In the genomic region with DNA sequence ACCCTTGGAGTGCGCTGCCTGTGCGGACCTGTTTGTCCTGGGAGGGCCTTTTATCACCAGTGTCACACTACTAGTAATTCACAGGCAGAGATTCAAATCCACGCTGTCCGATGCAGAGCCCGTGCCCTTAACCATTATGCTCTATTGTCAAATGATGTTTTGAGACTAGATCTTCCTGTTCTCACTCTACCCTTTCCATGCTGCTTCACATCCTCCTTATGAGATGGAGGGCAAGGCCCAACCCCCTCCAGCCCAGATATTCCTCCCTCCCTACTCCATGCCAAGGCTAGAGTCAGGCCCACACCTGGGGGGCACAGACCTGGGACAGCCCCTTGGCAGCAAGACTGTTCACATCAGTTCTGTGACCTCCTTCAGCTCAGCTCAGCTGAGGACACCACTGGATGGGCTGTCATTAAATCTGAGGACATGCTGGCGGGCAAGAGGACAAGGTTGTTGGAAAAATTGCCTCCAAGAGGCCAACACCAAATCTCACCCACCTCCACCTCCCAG, we compare ENCODE assay signal across 22 cellular contexts.
DNase-seq lines count a peak whose midpoint lies in the region; TF ChIP-seq lines count a peak whose summit lies in the region.
"Had no signal": no experiment of that assay in that cellular context is flagged by ENCODE, and none has a peak within 500 bp of the region (broad histone marks: within the 10 kb centered on the region; RNA-seq: fewer than 3 reads in every experiment).

No MANE protein-coding gene starts in this region.

- H3K27ac Mint-ChIP-seq in endothelial cell (ENCODE audit: unreplicated experiment), result peak overlapping the region; percentile 32
- H3K27ac Mint-ChIP-seq: CD4-positive, alpha-beta T cell had no signal

- H3K4me3 Mint-ChIP-seq in endothelial cell (ENCODE audit: unreplicated experiment), result peak overlapping the region; percentile 60
- H3K4me3 Mint-ChIP-seq: CD14-positive monocyte; CD4-positive, alpha-beta T cell; H9 had no signal

- H3K36me3 Mint-ChIP-seq in endothelial cell (ENCODE audit: low read depth, unreplicated experiment), result peaks cover 14% of the 10 kb centered on the region
- H3K36me3 Mint-ChIP-seq: CD14-positive monocyte had no signal

- H3K9me3 ChIP-seq in WERI-Rb-1 (ENCODE audit: severe bottlenecking) (no peaks in the 10 kb centered on the region), testis (no peaks in the 10 kb centered on the region)
- H3K9me3 ChIP-seq: A549; BE2C; BLaER1 treated with 17β-estradiol and CSF1 and Interleukin-3, amounts not matched to agents 10 nM and 100 nM had no signal

- H3K4me3 ChIP-seq in WERI-Rb-1 (ENCODE audit: low read depth, low read length) (no peak overlapping the region), testis (no peak overlapping the region)
- H3K4me3 ChIP-seq: A549; BLaER1 treated with 17β-estradiol and CSF1 and Interleukin-3, amounts not matched to agents 10 nM and 100 nM; GM23248 had no signal

- H3K36me3 ChIP-seq in WERI-Rb-1 (no peaks in the 10 kb centered on the region), testis (ENCODE audit: low read depth, missing control alignments) (no peaks in the 10 kb centered on the region)
- H3K36me3 ChIP-seq: BE2C; BLaER1 treated with 17β-estradiol and CSF1 and Interleukin-3, amounts not matched to agents 10 nM and 100 nM had no signal

- TF ChIP-seq CTCF in WERI-Rb-1 (IDR thresholded peaks at IDR 0.05; ENCODE audit: low read depth, low read length) (no peak), endothelial cell (IDR thresholded peaks at IDR 0.05; ENCODE audit: unreplicated experiment) (no peak), testis (IDR thresholded peaks at IDR 0.05) (no peak)

- H3K9me3 Mint-ChIP-seq in endothelial cell (ENCODE audit: unreplicated experiment), result no peaks in the 10 kb centered on the region
- H3K9me3 Mint-ChIP-seq: CD14-positive monocyte; CD4-positive, alpha-beta T cell; H9 had no signal

- peaks cover 25% of the 10 kb centered on the region for H3K4me1 Mint-ChIP-seq in endothelial cell (ENCODE audit: unreplicated experiment)
- H3K4me1 Mint-ChIP-seq: H9 had no signal

- TF ChIP-seq POLR2A in testis (IDR thresholded peaks at IDR 0.05), result no peak

- no peaks in the 10 kb centered on the region for H3K4me1 ChIP-seq in testis
- H3K4me1 ChIP-seq: A549, BE2C had no signal

- H3K27me3 ChIP-seq in WERI-Rb-1 (ENCODE audit: insufficient read depth, low read depth, severe bottlenecking), result no peaks in the 10 kb centered on the region
- H3K27me3 ChIP-seq in testis, result no peaks in the 10 kb centered on the region
- H3K27me3 ChIP-seq: BE2C; BLaER1 treated with 17β-estradiol and CSF1 and Interleukin-3, amounts not matched to agents 10 nM and 100 nM had no signal

- H3K27ac ChIP-seq in WERI-Rb-1 (0 out of 2 replicates have a peak overlapping the region, but pooled peaks have one; percentile 17), testis (no peak overlapping the region)
- H3K27ac ChIP-seq: A549, GM23248 had no signal

- intact Hi-C loops in testis (cut with DNase I; ENCODE audit: low total_unique reads), result no loop called here

- H3K27me3 Mint-ChIP-seq in endothelial cell (ENCODE audit: unreplicated experiment), result peaks cover 14% of the 10 kb centered on the region

- DNase-seq in WERI-Rb-1, result peak; percentile 39
- peak; percentile 11 for DNase-seq in ecto neural progenitor cell (ENCODE audit: low spot score)
- no peak for DNase-seq in endothelial cell (ENCODE audit: low spot score)
- peak; percentile 12 for DNase-seq in testis
- no peak for DNase-seq in stimulated activated CD4-positive, alpha-beta T cell treated with anti-CD3 and anti-CD28 coated beads, Interleukin-1b, Interleukin-23, amount 100 ng/mL, for 48 hours
- no peak for DNase-seq in iPS-NIHi7 (ENCODE audit: extremely low spot score)
- DNase-seq in activated CD4-positive, CD25-positive, alpha-beta regulatory T cell treated with anti-CD3 and anti-CD28 coated beads, Interleukin-2, amount 50 U/mL, for 72 hours, result no peak
- no peak for DNase-seq in activated CD4-positive, alpha-beta T cell treated with anti-CD3 and anti-CD28 coated beads, Interleukin-2, amount 50 U/mL, for 4 hours
- DNase-seq: 8988T; ACHN; AML-193; BE2C; Calu3; CD4-positive, alpha-beta T cell; COR-L47; DMS153; DND-41; GM23248; H9 had no signal

- 80 to 92% methylated on average over 6 of the region's 6 CpGs for WGBS in testis, 2 donors

Comparison
In these comparisons a context has a peak if more than half of its experiments do, and no peak if none do; other contexts are left out.
1. DNase-seq: peak in WERI-Rb-1 (single experiment), ecto neural progenitor cell (single experiment) and testis (single experiment); none in endothelial cell (single experiment), stimulated activated CD4-positive, alpha-beta T cell treated with anti-CD3 and anti-CD28 coated beads, Interleukin-1b, Interleukin-23, amount 100 ng/mL, for 48 hours (single experiment), iPS-NIHi7 (single experiment), activated CD4-positive, CD25-positive, alpha-beta regulatory T cell treated with anti-CD3 and anti-CD28 coated beads, Interleukin-2, amount 50 U/mL, for 72 hours (single experiment) and activated CD4-positive, alpha-beta T cell treated with anti-CD3 and anti-CD28 coated beads, Interleukin-2, amount 50 U/mL, for 4 hours (0 of 2).